ENCODE assay signal across 16 cellular contexts in the genomic region with DNA sequence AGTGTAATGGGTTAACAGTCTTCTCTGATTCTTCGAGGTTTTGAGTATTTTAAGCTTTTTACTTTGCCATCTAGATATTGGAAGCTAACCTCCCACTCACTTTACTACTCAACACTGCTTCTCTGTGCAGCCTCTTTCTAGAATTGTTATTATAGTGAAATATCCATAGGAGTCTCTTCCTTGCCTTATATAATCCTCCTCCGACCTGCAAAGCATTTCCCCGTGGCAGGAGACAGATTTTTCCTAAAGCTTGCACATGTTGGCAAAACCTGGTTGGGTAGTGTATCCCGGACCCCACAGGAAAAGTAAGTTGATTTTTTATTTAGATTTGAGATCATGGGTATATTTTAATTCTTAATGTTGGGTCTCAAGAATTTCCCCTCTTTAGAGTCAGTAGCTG.
"Had no signal": no experiment of that assay in that cellular context is flagged by ENCODE, and none has a peak within 500 bp of the region (broad histone marks: within the 10 kb centered on the region; RNA-seq: fewer than 3 reads in every experiment).

No MANE protein-coding gene starts in this region.

- H3K36me3 Mint-ChIP-seq: immature natural killer cell, mesothelial cell of epicardium had no signal

- DNase-seq: dermis blood vessel endothelial cell; dorsolateral prefrontal cortex; effector CD4-positive, alpha-beta T cell; effector memory CD4-positive, alpha-beta T cell; foreskin keratinocyte; heart left ventricle; hypothalamus; immature natural killer cell; left cardiac atrium; left lung; left ventricle myocardium superior; lower lobe of right lung; mesenchymal stem cell; mucosa of descending colon had no signal

- H3K4me1 Mint-ChIP-seq: immature natural killer cell had no signal

- H3K4me3 Mint-ChIP-seq: immature natural killer cell, mesothelial cell of epicardium had no signal

- ATAC-seq: foreskin keratinocyte, gastroesophageal sphincter, heart left ventricle, left cardiac atrium, left lung, left ventricle myocardium superior, lower lobe of right lung, mucosa of descending colon had no signal

- H3K9me3 Mint-ChIP-seq: immature natural killer cell had no signal

- H3K27ac Mint-ChIP-seq: immature natural killer cell, mesothelial cell of epicardium had no signal
